In genomic region chr12:117521327-117521726, GRCh38 we compare ENCODE assay signal across 1 cellular context.
TF ChIP-seq lines count a peak whose summit lies in the region.

No MANE protein-coding gene starts in this region.

TF ChIP-seq in liver, 16 proteins besides CTCF, POLR2A, EP300 and RAD21 (continued from another document):
- TF ChIP-seq EGR1 (IDR thresholded peaks at IDR 0.05; ENCODE audit: low read depth in 2 of 2) (no peak), SP1 (IDR thresholded peaks at IDR 0.05) (peak; percentile 66), HNF4G (IDR thresholded peaks at IDR 0.05) (peak; percentile 15), MAX (IDR thresholded peaks at IDR 0.05) (peak; percentile 45), FOXA2 (IDR thresholded peaks at IDR 0.05) (no peak), ATF3 (IDR thresholded peaks at IDR 0.05) (peak; percentile 69), HNF4A (conservative IDR thresholded peaks at IDR 0.05) (peak; percentile 46 to 71), NR2F2 (IDR thresholded peaks at IDR 0.05) (peak; percentile 15), ZBTB33 (IDR thresholded peaks at IDR 0.05) (peak; percentile 29), JUND (IDR thresholded peaks at IDR 0.05) (peak; percentile 70 to 73), YY1 (IDR thresholded peaks at IDR 0.05) (peak; percentile 21)
